19 cellular contexts compared by ENCODE assay signal in the genomic region with DNA sequence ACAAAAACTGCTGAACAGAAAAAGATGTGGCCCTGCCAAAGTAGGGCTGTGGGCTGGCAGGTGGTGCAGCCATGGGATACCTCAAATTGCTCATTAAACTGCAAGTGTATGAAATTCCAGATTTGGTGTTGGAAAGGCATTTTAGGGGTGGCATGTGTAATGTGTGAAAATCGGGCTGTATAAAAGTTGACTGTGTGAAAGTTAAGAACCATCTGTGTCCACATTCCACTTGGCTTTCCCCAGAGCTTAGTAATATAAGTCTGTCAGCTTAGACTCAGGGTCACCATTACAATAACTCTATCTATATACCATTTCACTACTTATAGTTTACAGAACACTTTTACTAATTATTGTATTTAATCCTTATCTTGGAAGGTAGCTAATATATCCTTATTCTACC. TPM values are rescaled to one million over a fixed set of nuclear protein-coding genes. Genes with fewer than 3 reads are reported as not detected.
DNase-seq lines count a peak whose midpoint lies in the region; ATAC-seq and TF ChIP-seq lines count a peak whose summit lies in the region.
"Had no signal": no experiment of that assay in that cellular context is flagged by ENCODE, and none has a peak within 500 bp of the region (broad histone marks: within the 10 kb centered on the region; RNA-seq: fewer than 3 reads in every experiment).

No MANE protein-coding gene starts in this region.

- TF ChIP-seq CTCF in cardiac muscle cell (IDR thresholded peaks at IDR 0.05; ENCODE audit: low read depth, low read length) (no peak), right atrium auricular region (IDR thresholded peaks at IDR 0.05) (no peak)

- H3K36me3 ChIP-seq in cardiac muscle cell (no peaks in the 10 kb centered on the region), right atrium auricular region (no peaks in the 10 kb centered on the region), mesodermal cell (ENCODE audit: control insufficient read depth, insufficient read depth, low read length) (no peaks in the 10 kb centered on the region)
- H3K36me3 ChIP-seq: lower lobe of right lung, prostate gland, thoracic aorta had no signal

- WGBS in mesodermal cell (ENCODE audit: insufficient coverage in 2 of 2), 2 experiments = no CpG with 5 or more reads among the region's 1 CpG

- H3K9me3 ChIP-seq in cardiac muscle cell (ENCODE audit: low read depth) (no peaks in the 10 kb centered on the region), right atrium auricular region (no peaks in the 10 kb centered on the region), mesodermal cell (ENCODE audit: control insufficient read depth, low read length) (no peaks in the 10 kb centered on the region)
- H3K9me3 ChIP-seq: lower lobe of right lung, prostate gland, thoracic aorta had no signal

- DNase-seq in cardiac muscle cell (ENCODE audit: low read depth in 1 of 2, low spot score in 1 of 2) = no peak
- DNase-seq in right atrium auricular region (ENCODE audit: low spot score) = no peak
- DNase-seq in astrocyte of the hippocampus (ENCODE audit: low read depth, low spot score) = peak; percentile 51
- no peak for DNase-seq in effector CD4-positive, alpha-beta T cell
- DNase-seq in ACHN = no peak
- DNase-seq in medulla oblongata (ENCODE audit: extremely low spot score) = no peak
- DNase-seq: activated CD8-positive, alpha-beta T cell treated with anti-CD3 and anti-CD28 coated beads for 36 hours; activated T-cell treated with anti-CD3 and anti-CD28 coated beads, Interleukin-2, amount 50 U/mL, for 72 hours; DMS53; GOT3; lower lobe of right lung; MM.1S; NCI-H1694 treated with DMSO at 0.1 percent for 48 hours had no signal

- H3K27me3 ChIP-seq in cardiac muscle cell (no peaks in the 10 kb centered on the region), right atrium auricular region (no peaks in the 10 kb centered on the region)

- ATAC-seq in HG02885 (IDR thresholded peaks at IDR 0.05; ENCODE audit: poor library complexity, unreplicated experiment) = no peak
- ATAC-seq: activated CD8-positive, alpha-beta T cell treated with anti-CD3 and anti-CD28 coated beads for 36 hours; activated T-cell treated with anti-CD3 and anti-CD28 coated beads, Interleukin-2, amount 50 U/mL, for 72 hours; lower lobe of right lung; natural killer cell treated with Interleukin-12 subunit alpha and Interleukin-12 subunit beta and Interleukin-15 and Interleukin-18, amount 100 ng/mL, for 72 hours had no signal

- in situ Hi-C loops in ACHN (cut with HindIII; ENCODE audit: low pct_ligation_motif_present, low pct_unique_long_range_greater_than_20kb, low sequenced_read_pairs) = no loop called here

- H3K4me3 ChIP-seq in cardiac muscle cell = no peak overlapping the region
- no peak overlapping the region for H3K4me3 ChIP-seq in right atrium auricular region
- no peak overlapping the region for H3K4me3 ChIP-seq in mesodermal cell (ENCODE audit: extremely low read depth, insufficient read depth, low read length, poor library complexity, severe bottlenecking)
- H3K4me3 ChIP-seq: lower lobe of right lung, prostate gland, thoracic aorta had no signal

- H3K4me1 ChIP-seq in cardiac muscle cell (ENCODE audit: low read depth) (peaks cover 31% of the 10 kb centered on the region), right atrium auricular region (peaks cover 0 to 15% of the 10 kb centered on the region in 2 donors), mesodermal cell (ENCODE audit: control insufficient read depth, insufficient read depth, low read length, poor library complexity, severe bottlenecking) (peaks cover 37% of the 10 kb centered on the region)
- H3K4me1 ChIP-seq: lower lobe of right lung, prostate gland had no signal

- peak overlapping the region; percentile 80 for H3K27ac ChIP-seq in cardiac muscle cell
- peak overlapping the region in 1 of 2 donors; percentile 61 for H3K27ac ChIP-seq in right atrium auricular region
- peak overlapping the region; percentile 80 for H3K27ac ChIP-seq in mesodermal cell (ENCODE audit: low read depth, low read length, severe bottlenecking)
- H3K27ac ChIP-seq: C4-2B, lower lobe of right lung, prostate gland had no signal

RNA-seq across cellular contexts. Expression of gene FZD4, which starts 34.9 kb away (rescaled TPM):
- total RNA-seq in cardiac muscle cell = 37.2 and 46.4 TPM in 2 replicates
- polyA plus RNA-seq in cardiac muscle cell = 18.8 and 19.3 TPM in 2 replicates
- total RNA-seq in right atrium auricular region = 10 to 100 TPM; 22.6 to 32.5 TPM
- 18.9 TPM for polyA plus RNA-seq in mesodermal cell (2013, experiment 1 of 2)
- 15.9 TPM for polyA plus RNA-seq in mesodermal cell (2013, experiment 2 of 2)

RNA-seq across cellular contexts. Expression of gene TMEM135, which starts 47.7 kb away (rescaled TPM):
- total RNA-seq in cardiac muscle cell = 24.7 and 28.8 TPM in 2 replicates
- 25.2 and 54.3 TPM in 2 replicates for polyA plus RNA-seq in cardiac muscle cell
- total RNA-seq in right atrium auricular region = 10 to 100 TPM; 12.2 to 13.0 TPM
- 49.2 TPM for polyA plus RNA-seq in mesodermal cell (2013, experiment 1 of 2)
- 58.8 TPM for polyA plus RNA-seq in mesodermal cell (2013, experiment 2 of 2)
